Comparison of ENCODE assay signal across 8 cellular contexts in the genomic region with DNA sequence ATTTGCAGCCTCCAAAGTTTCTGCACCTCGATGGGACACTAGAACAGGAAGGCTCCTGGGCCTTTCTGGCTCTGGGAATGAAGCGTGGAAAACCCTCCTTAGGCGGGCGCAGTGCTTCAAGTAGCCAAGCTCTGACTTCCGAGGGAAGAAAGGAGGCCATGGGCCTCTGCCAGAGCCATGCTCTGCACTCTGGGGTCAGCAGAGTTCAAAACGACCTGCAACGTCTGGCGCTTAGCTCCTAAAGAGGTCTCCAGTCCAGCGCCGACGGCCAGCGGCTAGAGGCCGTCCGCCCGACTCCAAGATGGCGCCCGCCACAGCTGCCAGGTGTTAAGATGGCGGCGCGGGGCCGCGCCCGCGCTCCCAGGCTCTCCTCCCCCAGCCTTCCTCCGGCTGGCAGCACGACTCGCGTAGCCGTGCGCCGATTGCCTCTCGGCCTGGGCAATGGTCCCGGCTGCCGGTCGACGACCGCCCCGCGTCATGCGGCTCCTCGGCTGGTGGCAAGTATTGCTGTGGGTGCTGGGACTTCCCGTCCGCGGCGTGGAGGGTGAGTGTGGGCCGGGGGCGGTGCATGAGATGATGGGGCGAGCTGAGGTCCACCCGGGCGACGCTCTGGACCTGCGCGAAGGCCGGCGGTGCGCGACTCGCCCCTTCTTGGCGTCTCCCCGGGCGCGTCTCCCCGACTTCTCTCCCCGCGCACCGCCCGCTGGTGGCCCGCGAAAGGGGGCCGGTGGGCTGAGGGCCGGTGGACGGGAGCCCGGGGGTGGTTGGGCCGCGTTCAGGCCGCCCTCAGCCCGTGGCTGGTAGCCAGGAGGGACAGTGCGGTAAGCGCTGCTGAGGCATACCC. TPM values are rescaled to one million over a fixed set of nuclear protein-coding genes. Genes with fewer than 3 reads are reported as not detected.
DNase-seq lines count a peak whose midpoint lies in the region; ATAC-seq and TF ChIP-seq lines count a peak whose summit lies in the region.

A gene with protein sequence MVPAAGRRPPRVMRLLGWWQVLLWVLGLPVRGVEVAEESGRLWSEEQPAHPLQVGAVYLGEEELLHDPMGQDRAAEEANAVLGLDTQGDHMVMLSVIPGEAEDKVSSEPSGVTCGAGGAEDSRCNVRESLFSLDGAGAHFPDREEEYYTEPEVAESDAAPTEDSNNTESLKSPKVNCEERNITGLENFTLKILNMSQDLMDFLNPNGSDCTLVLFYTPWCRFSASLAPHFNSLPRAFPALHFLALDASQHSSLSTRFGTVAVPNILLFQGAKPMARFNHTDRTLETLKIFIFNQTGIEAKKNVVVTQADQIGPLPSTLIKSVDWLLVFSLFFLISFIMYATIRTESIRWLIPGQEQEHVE (plus strand): TSS at position 385 of the 844 bp plus-strand sequence. CDS start 57 bp downstream, at position 442.

- H3K27me3 Mint-ChIP-seq in activated CD4-positive, alpha-beta T cell treated with anti-CD3 and anti-CD28 coated beads, Interleukin-2, amount 10 ng/mL, durations not matched to agents 7 days and 5 days, result no peaks in the 10 kb centered on the region

- H3K9me3 Mint-ChIP-seq in activated CD4-positive, alpha-beta T cell treated with anti-CD3 and anti-CD28 coated beads, Interleukin-2, amount 10 ng/mL, durations not matched to agents 7 days and 5 days, result peaks cover 2% of the 10 kb centered on the region

- peak; percentile 94 for TF ChIP-seq POLR2A in GM18951 (IDR thresholded peaks at IDR 0.05; ENCODE audit: extremely low read depth, insufficient read depth, insufficient read length)

- DNase-seq in AG09319 (ENCODE audit: extremely low read depth, low read depth), result peak; percentile 60
- peak; percentile 70 for DNase-seq in NCI-H510A treated with DMSO at 0.1 percent for 48 hours (lab: John Stamatoyannopoulos, UW)
- DNase-seq in activated CD4-positive, alpha-beta T cell treated with anti-CD3 and anti-CD28 coated beads, Interleukin-2, amount 10 ng/mL, durations not matched to agents 7 days and 5 days, result peak; percentile 83
- peak; percentile 68 for DNase-seq in dedifferentiated amniotic fluid mesenchymal stem cell (ENCODE audit: extremely low spot score)
- DNase-seq in left lobe of liver (ENCODE audit: low spot score), result peak; percentile 90
- peak; percentile 71 for DNase-seq in stimulated activated CD4-positive, alpha-beta T cell treated with anti-CD3 and anti-CD28 coated beads, Interleukin-2, amount 100 ng/mL, for 4 hours (ENCODE audit: low read depth)

- no peak for TF ChIP-seq CTCF in AG09319 (IDR thresholded peaks at IDR 0.05; ENCODE audit: low read depth, low read length)

- peaks cover 48% of the 10 kb centered on the region for H3K4me1 Mint-ChIP-seq in activated CD4-positive, alpha-beta T cell treated with anti-CD3 and anti-CD28 coated beads, Interleukin-2, amount 10 ng/mL, durations not matched to agents 7 days and 5 days

- peaks cover 21% of the 10 kb centered on the region for H3K36me3 Mint-ChIP-seq in activated CD4-positive, alpha-beta T cell treated with anti-CD3 and anti-CD28 coated beads, Interleukin-2, amount 10 ng/mL, durations not matched to agents 7 days and 5 days (ENCODE audit: low read depth)

- POLR2A ChIA-PET in activated CD4-positive, alpha-beta T cell treated with anti-CD3 and anti-CD28 coated beads, Interleukin-2, amount 10 ng/mL, durations not matched to agents 7 days and 5 days (lab: Charles Lee), result interaction anchor here (1.4 kb wide), 1 partner anchor 29 kb away, joined by 5 read pairs; a partner anchor contains a TSS

- CTCF ChIA-PET in activated CD4-positive, alpha-beta T cell treated with anti-CD3 and anti-CD28 coated beads, Interleukin-2, amount 10 ng/mL, durations not matched to agents 7 days and 5 days (lab: Charles Lee), result interaction anchor here (0.5 to 2.5 kb wide), 2 partner anchors 26 to 30 kb away, joined by 4 to 19 read pairs; a partner anchor contains a TSS

- in situ Hi-C loops in GM18951 (cut with MboI; ENCODE audit: low sequenced_read_pairs, unreplicated experiment), result no loop called here

- H3K27ac Mint-ChIP-seq in activated CD4-positive, alpha-beta T cell treated with anti-CD3 and anti-CD28 coated beads, Interleukin-2, amount 10 ng/mL, durations not matched to agents 7 days and 5 days, result peak within 1 kb of the TSS; percentile 99

- peak within 1 kb of the TSS; percentile 92 for H3K4me3 Mint-ChIP-seq in activated CD4-positive, alpha-beta T cell treated with anti-CD3 and anti-CD28 coated beads, Interleukin-2, amount 10 ng/mL, durations not matched to agents 7 days and 5 days

- ATAC-seq in HG03196 (IDR thresholded peaks at IDR 0.05; ENCODE audit: unreplicated experiment) (peak; percentile 84), left lobe of liver (peak; percentile 97)

RNA-seq across cellular contexts. Expression of the gene that starts here (rescaled TPM):
- total RNA-seq in activated CD4-positive, alpha-beta T cell treated with anti-CD3 and anti-CD28 coated beads, Interleukin-2, amount 10 ng/mL, durations not matched to agents 7 days and 5 days, result 10 to 100 TPM; 40.6 to 50.0 TPM
- total RNA-seq in left lobe of liver, result 30.2 TPM

Comparison
In these comparisons a context has a peak if more than half of its experiments do, and no peak if none do; other contexts are left out.
1. Peak in every context shown above with its lines: DNase-seq and ATAC-seq.